In genomic region chr19:10291554-10292205, GRCh38 we compare ENCODE assay signal across 7 cellular contexts. TPM values are rescaled to one million over a fixed set of nuclear protein-coding genes. Genes with fewer than 3 reads are reported as not detected.
DNase-seq lines count a peak whose midpoint lies in the region; ATAC-seq and TF ChIP-seq lines count a peak whose summit lies in the region.

No MANE protein-coding gene starts in this region.

- no peak overlapping the region for H3K27ac Mint-ChIP-seq in WTC11
- H3K27ac Mint-ChIP-seq in stimulated activated memory B cell treated with anti-CD40 and anti-IgM and Interleukin-4, amounts not matched to agents 10 μg/mL and 1 μg/mL and 100 μg/mL, for 72 hours, result peak overlapping the region; percentile 67

- POLR2A ChIA-PET in HEK293 (lab: Yijun Ruan, JAX) (interaction anchor here (0.5 to 2.0 kb wide), 13 partner anchors 13 to 372 kb away, joined by 3 to 13 read pairs (median 4); partner anchors contain the start of genes ICAM1, RAVER1 and TYK2), WTC11 (lab: Charles Lee) (interaction anchor here (1.0 to 1.7 kb wide), 4 partner anchors 21 to 62 kb away, joined by 3 to 8 read pairs (median 5); partner anchors contain the start of gene ICAM1)

- H3K27me3 Mint-ChIP-seq in WTC11 (ENCODE audit: low read depth), result peaks cover 98% of the 10 kb centered on the region
- H3K27me3 Mint-ChIP-seq in stimulated activated memory B cell treated with anti-CD40 and anti-IgM and Interleukin-4, amounts not matched to agents 10 μg/mL and 1 μg/mL and 100 μg/mL, for 72 hours, result peaks cover 79% of the 10 kb centered on the region

- H3K9me3 Mint-ChIP-seq in WTC11, result no peaks in the 10 kb centered on the region
- H3K9me3 Mint-ChIP-seq in stimulated activated memory B cell treated with anti-CD40 and anti-IgM and Interleukin-4, amounts not matched to agents 10 μg/mL and 1 μg/mL and 100 μg/mL, for 72 hours, result peaks cover 5% of the 10 kb centered on the region

- no CpG with 5 or more reads among the region's 49 CpGs for WGBS in iPS DF 6.9 (ENCODE audit: insufficient coverage, insufficient read length)

- peaks cover 65% of the 10 kb centered on the region for H3K27me3 ChIP-seq in iPS DF 6.9 (ENCODE audit: control insufficient read depth, insufficient read depth, low read length)

- ATAC-seq in WTC11 (no peak), GM21367 (IDR thresholded peaks at IDR 0.05; ENCODE audit: unreplicated experiment) (no peak), GM21619 (IDR thresholded peaks at IDR 0.05; ENCODE audit: unreplicated experiment) (no peak)
- no peak for ATAC-seq in stimulated activated memory B cell treated with anti-CD40 and anti-IgM and Interleukin-4, amounts not matched to agents 10 μg/mL and 1 μg/mL and 100 μg/mL, for 72 hours

- peak overlapping the region; percentile 82 for H3K4me3 Mint-ChIP-seq in WTC11
- peak overlapping the region; percentile 72 for H3K4me3 Mint-ChIP-seq in stimulated activated memory B cell treated with anti-CD40 and anti-IgM and Interleukin-4, amounts not matched to agents 10 μg/mL and 1 μg/mL and 100 μg/mL, for 72 hours

- CTCF ChIA-PET in HEK293 (lab: Yijun Ruan, JAX), result interaction anchor here (0.7 to 1.9 kb wide), 5 partner anchors 8 to 42 kb away, joined by 3 to 6 read pairs (median 4); no protein-coding TSS in a partner anchor
- CTCF ChIA-PET in WTC11 (lab: Charles Lee), result interaction anchor here (0.6 to 9.0 kb wide), 15 partner anchors 20 to 195 kb away, joined by 3 to 180 read pairs (median 4); partner anchors contain the start of genes CDC37, ICAM1, PDE4A and TYK2

- peak overlapping the region; percentile 41 for H3K4me3 ChIP-seq in HEK293 (ENCODE audit: low read depth, low read length)
- peak overlapping the region; percentile 27 for H3K4me3 ChIP-seq in iPS DF 6.9 (ENCODE audit: low read length)

- peaks cover 38% of the 10 kb centered on the region for H3K4me1 Mint-ChIP-seq in WTC11
- H3K4me1 Mint-ChIP-seq in stimulated activated memory B cell treated with anti-CD40 and anti-IgM and Interleukin-4, amounts not matched to agents 10 μg/mL and 1 μg/mL and 100 μg/mL, for 72 hours, result peaks cover 73% of the 10 kb centered on the region

- H3K4me1 ChIP-seq in HEK293 (ENCODE audit: control insufficient read depth, insufficient read depth, low read length), result peaks cover 4% of the 10 kb centered on the region; the same call in 1 of the 2 replicates
- H3K4me1 ChIP-seq in iPS DF 6.9 (ENCODE audit: control insufficient read depth, insufficient read depth, low read length), result peaks cover 7% of the 10 kb centered on the region

- no peak for TF ChIP-seq CTCF in HEK293 (tag by site-specific recombination; IDR thresholded peaks at IDR 0.05)
- TF ChIP-seq CTCF in WTC11 (IDR thresholded peaks at IDR 0.05), result no peak

- H3K36me3 ChIP-seq in HEK293 (ENCODE audit: control insufficient read depth in 2 of 2, insufficient read depth in 1 of 2, low read length in 2 of 2) (peaks cover 0 to 5% of the 10 kb centered on the region in 2 experiments; a peak in 1 of 3 replicates), iPS DF 6.9 (ENCODE audit: control insufficient read depth, insufficient read depth, low read length) (no peaks in the 10 kb centered on the region; the same call in 1 of the 2 replicates)

- H3K27ac ChIP-seq in HEK293 (ENCODE audit: extremely low read depth, low read depth, low read length), result peak overlapping the region; percentile 6; the same call in 1 of the 2 replicates
- no peak overlapping the region for H3K27ac ChIP-seq in iPS DF 6.9 (ENCODE audit: low read length)

- H3K9me3 ChIP-seq in HEK293 (ENCODE audit: control insufficient read depth, insufficient read depth, low read depth, low read length) (no peaks in the 10 kb centered on the region), iPS DF 6.9 (ENCODE audit: control insufficient read depth, insufficient read depth, low read length) (no peaks in the 10 kb centered on the region)

- DNase-seq in WTC11 (ENCODE audit: low spot score) (no peak), iPS DF 6.9 (ENCODE audit: low read depth, low spot score) (no peak), NCI-H2029 (lab: John Stamatoyannopoulos, UW) (no peak)

- H3K36me3 Mint-ChIP-seq in WTC11, result no peaks in the 10 kb centered on the region
- peaks cover 5% of the 10 kb centered on the region for H3K36me3 Mint-ChIP-seq in stimulated activated memory B cell treated with anti-CD40 and anti-IgM and Interleukin-4, amounts not matched to agents 10 μg/mL and 1 μg/mL and 100 μg/mL, for 72 hours

TF ChIP-seq in HEK293, 187 proteins besides CTCF, POLR2A, EP300 and RAD21 (continues in another document):
- TF ChIP-seq IKZF3 (tag by site-specific recombination; IDR thresholded peaks at IDR 0.05), result no peak
- no peak for TF ChIP-seq ZNF398 (tag by site-specific recombination; IDR thresholded peaks at IDR 0.05)
- no peak for TF ChIP-seq ZNF660 (tag by site-specific recombination; IDR thresholded peaks at IDR 0.05)
- no peak for TF ChIP-seq ZIC2 (tag by site-specific recombination; IDR thresholded peaks at IDR 0.05)

TF ChIP-seq in WTC11, 78 proteins besides CTCF, POLR2A, EP300 and RAD21:
- TF ChIP-seq, protein P1, sequence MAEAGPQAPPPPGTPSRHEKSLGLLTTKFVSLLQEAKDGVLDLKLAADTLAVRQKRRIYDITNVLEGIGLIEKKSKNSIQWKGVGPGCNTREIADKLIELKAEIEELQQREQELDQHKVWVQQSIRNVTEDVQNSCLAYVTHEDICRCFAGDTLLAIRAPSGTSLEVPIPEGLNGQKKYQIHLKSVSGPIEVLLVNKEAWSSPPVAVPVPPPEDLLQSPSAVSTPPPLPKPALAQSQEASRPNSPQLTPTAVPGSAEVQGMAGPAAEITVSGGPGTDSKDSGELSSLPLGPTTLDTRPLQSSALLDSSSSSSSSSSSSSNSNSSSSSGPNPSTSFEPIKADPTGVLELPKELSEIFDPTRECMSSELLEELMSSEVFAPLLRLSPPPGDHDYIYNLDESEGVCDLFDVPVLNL (CRISPR knock-in tag; IDR thresholded peaks at IDR 0.05; ENCODE audit: borderline replicate concordance, low read depth), result no peak
- TF ChIP-seq ZNF263 (CRISPR knock-in tag; IDR thresholded peaks at IDR 0.05; ENCODE audit: low read depth), result peak; percentile 51; the same call in 1 of the 2 replicates

RNA-seq across cellular contexts. Expression of gene ICAM5, which starts 1.9 kb away (rescaled TPM):
- 7.3 to 8.1 TPM (median 8.0 TPM) in 3 replicates for total RNA-seq in WTC11 (2021)

RNA-seq across cellular contexts. Expression of gene ICAM4, which starts 4.9 kb away (rescaled TPM):
- total RNA-seq in WTC11 (2021), result 2.0 to 3.7 TPM (median 3.1 TPM) in 3 replicates

RNA-seq across cellular contexts. Expression of gene ZGLP1, which starts 17.9 kb away (rescaled TPM):
- 5.9 to 8.9 TPM (median 7.7 TPM) in 3 replicates for total RNA-seq in WTC11 (2021)

RNA-seq across cellular contexts. Expression of gene ICAM1, which starts 20.8 kb away (rescaled TPM):
- total RNA-seq in WTC11 (2021), result 3.8 to 5.4 TPM (median 4.8 TPM) in 3 replicates

RNA-seq across cellular contexts. Expression of gene FDX2, which starts 24.1 kb away (rescaled TPM):
- total RNA-seq in WTC11 (2021), result 26.2 to 27.0 TPM (median 26.6 TPM) in 3 replicates
